Comparison of ENCODE assay signal across 1 cellular context in genomic region chr22:45645150-45645525, GRCh38.
TF ChIP-seq lines count a peak whose summit lies in the region.

No MANE protein-coding gene starts in this region.

TF ChIP-seq in IMR-90, 13 proteins besides CTCF, POLR2A, EP300 and RAD21:
- TF ChIP-seq MXI1 (IDR thresholded peaks at IDR 0.05; ENCODE audit: borderline replicate concordance, low read depth, low read length) (no peak), NFE2L2 (IDR thresholded peaks at IDR 0.05; ENCODE audit: low read depth, low read length) (no peak), RFX5 (IDR thresholded peaks at IDR 0.05; ENCODE audit: low read depth, low read length) (no peak), FOS (IDR thresholded peaks at IDR 0.05; ENCODE audit: low read depth, low read length) (no peak), BHLHE40 (IDR thresholded peaks at IDR 0.05; ENCODE audit: low read depth, low read length) (no peak), SMC3 (IDR thresholded peaks at IDR 0.05; ENCODE audit: low read depth, low read length) (no peak), CEBPB (IDR thresholded peaks at IDR 0.05; ENCODE audit: low read depth, low read length) (no peak), RCOR1 (IDR thresholded peaks at IDR 0.05; ENCODE audit: insufficient replicate concordance, low read length) (no peak), CHD1 (IDR thresholded peaks at IDR 0.05; ENCODE audit: low read depth, low read length) (no peak), ELK1 (IDR thresholded peaks at IDR 0.05; ENCODE audit: borderline replicate concordance, low read depth, low read length) (no peak), MAZ (IDR thresholded peaks at IDR 0.05; ENCODE audit: borderline replicate concordance, low read depth, low read length) (no peak), MAFK (IDR thresholded peaks at IDR 0.05; ENCODE audit: low read depth, low read length) (no peak)
- TF ChIP-seq, protein P1, sequence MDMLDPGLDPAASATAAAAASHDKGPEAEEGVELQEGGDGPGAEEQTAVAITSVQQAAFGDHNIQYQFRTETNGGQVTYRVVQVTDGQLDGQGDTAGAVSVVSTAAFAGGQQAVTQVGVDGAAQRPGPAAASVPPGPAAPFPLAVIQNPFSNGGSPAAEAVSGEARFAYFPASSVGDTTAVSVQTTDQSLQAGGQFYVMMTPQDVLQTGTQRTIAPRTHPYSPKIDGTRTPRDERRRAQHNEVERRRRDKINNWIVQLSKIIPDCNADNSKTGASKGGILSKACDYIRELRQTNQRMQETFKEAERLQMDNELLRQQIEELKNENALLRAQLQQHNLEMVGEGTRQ (IDR thresholded peaks at IDR 0.05; ENCODE audit: low read depth, low read length): no peak
